ENCODE assay signal across 8 cellular contexts in genomic region chr7:106659963-106660861, GRCh38. TPM values are rescaled to one million over a fixed set of nuclear protein-coding genes. Genes with fewer than 3 reads are reported as not detected.
A peak's percentile ranks its signal among the peaks of the same experiment; 100 is the strongest.
DNase-seq lines count a peak whose midpoint lies in the region; ATAC-seq and TF ChIP-seq lines count a peak whose summit lies in the region.

No MANE protein-coding gene starts in this region.

- peak overlapping the region; percentile 95 for H3K27ac ChIP-seq in subcutaneous abdominal adipose tissue (ENCODE audit: low read depth, low read length)

- peaks cover 2% of the 10 kb centered on the region for H3K27me3 ChIP-seq in neuron (ENCODE audit: insufficient read depth, low read length)
- no peaks in the 10 kb centered on the region for H3K27me3 ChIP-seq in subcutaneous abdominal adipose tissue (ENCODE audit: control insufficient read depth in 5 of 5, insufficient read depth in 4 of 5, low read length in 5 of 5)

- peak; percentile 55 for ATAC-seq in GM21360 (IDR thresholded peaks at IDR 0.05; ENCODE audit: unreplicated experiment)

- peaks cover 18% of the 10 kb centered on the region for H3K4me1 ChIP-seq in neuron (ENCODE audit: insufficient read depth, low read length)
- peaks cover 0 to 32% (median 25%) of the 10 kb centered on the region in 5 donors for H3K4me1 ChIP-seq in subcutaneous abdominal adipose tissue (ENCODE audit: control insufficient read depth in 5 of 5, insufficient read depth in 5 of 5, low read length in 5 of 5)

- H3K27ac Mint-ChIP-seq in activated T-helper 2 cell treated with anti-CD3 and anti-CD28 coated beads, Interferon-gamma antibody, Interleukin-2, Interleukin-4, amounts not matched to agents 10 μg/mL and 5 μg/mL and 100 μg/mL, durations not matched to agents 14 hours and 24 hours and 36 hours, result peak overlapping the region; percentile 93

- no peaks in the 10 kb centered on the region for H3K27me3 Mint-ChIP-seq in activated T-helper 2 cell treated with anti-CD3 and anti-CD28 coated beads, Interferon-gamma antibody, Interleukin-2, Interleukin-4, amounts not matched to agents 10 μg/mL and 5 μg/mL and 100 μg/mL, durations not matched to agents 14 hours and 24 hours and 36 hours (ENCODE audit: low read depth)

- H3K4me1 Mint-ChIP-seq in activated T-helper 2 cell treated with anti-CD3 and anti-CD28 coated beads, Interferon-gamma antibody, Interleukin-2, Interleukin-4, amounts not matched to agents 10 μg/mL and 5 μg/mL and 100 μg/mL, durations not matched to agents 14 hours and 24 hours and 36 hours (ENCODE audit: low read depth), result peaks cover 33% of the 10 kb centered on the region

- H3K36me3 Mint-ChIP-seq in activated T-helper 2 cell treated with anti-CD3 and anti-CD28 coated beads, Interferon-gamma antibody, Interleukin-2, Interleukin-4, amounts not matched to agents 10 μg/mL and 5 μg/mL and 100 μg/mL, durations not matched to agents 14 hours and 24 hours and 36 hours (ENCODE audit: low read depth), result peaks cover 7% of the 10 kb centered on the region

- H2AFZ ChIP-seq in neuron (ENCODE audit: low read depth, low read length), result peak overlapping the region; percentile 80

- peak overlapping the region; percentile 78 for H3K4me3 ChIP-seq in fibroblast of villous mesenchyme (ENCODE audit: low read depth, low read length)
- peak overlapping the region; percentile 93 for H3K4me3 ChIP-seq in neuron (ENCODE audit: low read length)
- H3K4me3 ChIP-seq in subcutaneous abdominal adipose tissue (ENCODE audit: low read depth in 1 of 5, low read length in 5 of 5), result peak overlapping the region; percentile 83 to 99 (median 92)

- H3K9me3 ChIP-seq in neuron (ENCODE audit: low read length) (no peaks in the 10 kb centered on the region), subcutaneous abdominal adipose tissue (ENCODE audit: control insufficient read depth in 5 of 5, low read length in 5 of 5) (no peaks in the 10 kb centered on the region)

- peak overlapping the region; percentile 96 for H3K4me3 Mint-ChIP-seq in activated T-helper 2 cell treated with anti-CD3 and anti-CD28 coated beads, Interferon-gamma antibody, Interleukin-2, Interleukin-4, amounts not matched to agents 10 μg/mL and 5 μg/mL and 100 μg/mL, durations not matched to agents 14 hours and 24 hours and 36 hours (ENCODE audit: low read depth)

- H3K36me3 ChIP-seq in neuron (ENCODE audit: insufficient read depth, low read length) (no peaks in the 10 kb centered on the region), subcutaneous abdominal adipose tissue (ENCODE audit: control insufficient read depth in 5 of 5, insufficient read depth in 5 of 5, low read length in 5 of 5) (no peaks in the 10 kb centered on the region)

- DNase-seq in DMS114 treated with DMSO at 0.1 percent for 48 hours (lab: John Stamatoyannopoulos, UW; ENCODE audit: unreplicated experiment) (peak; percentile 13), HT-29 (ENCODE audit: low spot score) (peak; percentile 87), RKO (ENCODE audit: low spot score) (peak; percentile 86), fibroblast of villous mesenchyme (ENCODE audit: low read depth) (peak; percentile 61)
- DNase-seq in activated T-helper 2 cell treated with anti-CD3 and anti-CD28 coated beads, Interferon-gamma antibody, Interleukin-2, Interleukin-4, amounts not matched to agents 10 μg/mL and 5 μg/mL and 100 μg/mL, durations not matched to agents 14 hours and 24 hours and 36 hours (ENCODE audit: low spot score), result peak; percentile 82

- no peaks in the 10 kb centered on the region for H3K9me3 Mint-ChIP-seq in activated T-helper 2 cell treated with anti-CD3 and anti-CD28 coated beads, Interferon-gamma antibody, Interleukin-2, Interleukin-4, amounts not matched to agents 10 μg/mL and 5 μg/mL and 100 μg/mL, durations not matched to agents 14 hours and 24 hours and 36 hours

- intact Hi-C loops in activated T-helper 2 cell treated with anti-CD3 and anti-CD28 coated beads, Interferon-gamma antibody, Interleukin-2, Interleukin-4, amounts not matched to agents 10 μg/mL and 5 μg/mL and 100 μg/mL, durations not matched to agents 14 hours and 24 hours and 36 hours (cut with micrococcal nuclease), result loop anchor here (1.0 to 5.0 kb wide), 7 partner anchors 76 to 507 kb away; partner anchors contain the start of genes HBP1, NAMPT and PIK3CG

- peak; percentile 61 for TF ChIP-seq CTCF in fibroblast of villous mesenchyme (IDR thresholded peaks at IDR 0.05; ENCODE audit: insufficient read depth, low read depth, low read length)

- peak overlapping the region; percentile 78 to 97 (median 88) for H3K9ac ChIP-seq in subcutaneous abdominal adipose tissue (ENCODE audit: low read length in 5 of 5)

RNA-seq across cellular contexts. Expression of gene CCDC71L, which starts 0.7 kb away (rescaled TPM):
- total RNA-seq in HT-29 (2014; rRNA removed; shearing (Covaris generic)), result 9.8 and 12.5 TPM in 2 replicates
- total RNA-seq in activated T-helper 2 cell treated with anti-CD3 and anti-CD28 coated beads, Interferon-gamma antibody, Interleukin-2, Interleukin-4, amounts not matched to agents 10 μg/mL and 5 μg/mL and 100 μg/mL, durations not matched to agents 14 hours and 24 hours and 36 hours, result 17.4 and 18.4 TPM in 2 replicates
- 50.3 and 58.7 TPM in 2 replicates for total RNA-seq in fibroblast of villous mesenchyme

Comparison
In these comparisons a context has a peak if more than half of its experiments do, and no peak if none do; other contexts are left out.
1. Peak in every context shown above with its lines: DNase-seq, ATAC-seq, H3K4me3 ChIP-seq and H3K27ac ChIP-seq.
2. DNase-seq: peak in every context shown above with its lines; median percentile 87 in HT-29; 86 in RKO; 82 in activated T-helper 2 cell treated with anti-CD3 and anti-CD28 coated beads, Interferon-gamma antibody, Interleukin-2, Interleukin-4, amounts not matched to agents 10 μg/mL and 5 μg/mL and 100 μg/mL, durations not matched to agents 14 hours and 24 hours and 36 hours; 61 in fibroblast of villous mesenchyme; 13 in DMS114 treated with DMSO at 0.1 percent for 48 hours.